ENCODE assay signal across 1 cellular context in the genomic region with DNA sequence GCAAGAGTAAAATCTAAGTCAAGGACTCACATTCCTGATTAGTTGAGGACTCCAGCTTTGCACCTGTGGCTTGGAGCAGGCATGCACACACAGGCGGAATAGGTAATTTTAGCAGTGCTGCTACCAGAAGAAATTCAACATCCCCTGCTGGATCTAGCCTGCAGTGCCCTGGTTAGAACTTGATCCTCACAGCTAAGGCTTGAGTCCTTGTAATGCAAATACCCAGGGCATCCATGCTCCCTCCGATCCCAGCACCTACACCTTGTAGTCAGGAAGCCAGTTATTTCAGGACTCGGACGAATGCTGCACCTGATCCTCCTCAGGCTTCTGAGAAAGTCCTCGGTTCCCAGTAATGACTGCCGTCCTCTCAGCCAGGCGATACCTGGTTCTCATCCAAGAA.
TF ChIP-seq lines count a peak whose summit lies in the region.

No MANE protein-coding gene starts in this region.

TF ChIP-seq in GM23338, 12 proteins besides CTCF, POLR2A, EP300 and RAD21 (continued from another document):
- TF ChIP-seq, protein P1, sequence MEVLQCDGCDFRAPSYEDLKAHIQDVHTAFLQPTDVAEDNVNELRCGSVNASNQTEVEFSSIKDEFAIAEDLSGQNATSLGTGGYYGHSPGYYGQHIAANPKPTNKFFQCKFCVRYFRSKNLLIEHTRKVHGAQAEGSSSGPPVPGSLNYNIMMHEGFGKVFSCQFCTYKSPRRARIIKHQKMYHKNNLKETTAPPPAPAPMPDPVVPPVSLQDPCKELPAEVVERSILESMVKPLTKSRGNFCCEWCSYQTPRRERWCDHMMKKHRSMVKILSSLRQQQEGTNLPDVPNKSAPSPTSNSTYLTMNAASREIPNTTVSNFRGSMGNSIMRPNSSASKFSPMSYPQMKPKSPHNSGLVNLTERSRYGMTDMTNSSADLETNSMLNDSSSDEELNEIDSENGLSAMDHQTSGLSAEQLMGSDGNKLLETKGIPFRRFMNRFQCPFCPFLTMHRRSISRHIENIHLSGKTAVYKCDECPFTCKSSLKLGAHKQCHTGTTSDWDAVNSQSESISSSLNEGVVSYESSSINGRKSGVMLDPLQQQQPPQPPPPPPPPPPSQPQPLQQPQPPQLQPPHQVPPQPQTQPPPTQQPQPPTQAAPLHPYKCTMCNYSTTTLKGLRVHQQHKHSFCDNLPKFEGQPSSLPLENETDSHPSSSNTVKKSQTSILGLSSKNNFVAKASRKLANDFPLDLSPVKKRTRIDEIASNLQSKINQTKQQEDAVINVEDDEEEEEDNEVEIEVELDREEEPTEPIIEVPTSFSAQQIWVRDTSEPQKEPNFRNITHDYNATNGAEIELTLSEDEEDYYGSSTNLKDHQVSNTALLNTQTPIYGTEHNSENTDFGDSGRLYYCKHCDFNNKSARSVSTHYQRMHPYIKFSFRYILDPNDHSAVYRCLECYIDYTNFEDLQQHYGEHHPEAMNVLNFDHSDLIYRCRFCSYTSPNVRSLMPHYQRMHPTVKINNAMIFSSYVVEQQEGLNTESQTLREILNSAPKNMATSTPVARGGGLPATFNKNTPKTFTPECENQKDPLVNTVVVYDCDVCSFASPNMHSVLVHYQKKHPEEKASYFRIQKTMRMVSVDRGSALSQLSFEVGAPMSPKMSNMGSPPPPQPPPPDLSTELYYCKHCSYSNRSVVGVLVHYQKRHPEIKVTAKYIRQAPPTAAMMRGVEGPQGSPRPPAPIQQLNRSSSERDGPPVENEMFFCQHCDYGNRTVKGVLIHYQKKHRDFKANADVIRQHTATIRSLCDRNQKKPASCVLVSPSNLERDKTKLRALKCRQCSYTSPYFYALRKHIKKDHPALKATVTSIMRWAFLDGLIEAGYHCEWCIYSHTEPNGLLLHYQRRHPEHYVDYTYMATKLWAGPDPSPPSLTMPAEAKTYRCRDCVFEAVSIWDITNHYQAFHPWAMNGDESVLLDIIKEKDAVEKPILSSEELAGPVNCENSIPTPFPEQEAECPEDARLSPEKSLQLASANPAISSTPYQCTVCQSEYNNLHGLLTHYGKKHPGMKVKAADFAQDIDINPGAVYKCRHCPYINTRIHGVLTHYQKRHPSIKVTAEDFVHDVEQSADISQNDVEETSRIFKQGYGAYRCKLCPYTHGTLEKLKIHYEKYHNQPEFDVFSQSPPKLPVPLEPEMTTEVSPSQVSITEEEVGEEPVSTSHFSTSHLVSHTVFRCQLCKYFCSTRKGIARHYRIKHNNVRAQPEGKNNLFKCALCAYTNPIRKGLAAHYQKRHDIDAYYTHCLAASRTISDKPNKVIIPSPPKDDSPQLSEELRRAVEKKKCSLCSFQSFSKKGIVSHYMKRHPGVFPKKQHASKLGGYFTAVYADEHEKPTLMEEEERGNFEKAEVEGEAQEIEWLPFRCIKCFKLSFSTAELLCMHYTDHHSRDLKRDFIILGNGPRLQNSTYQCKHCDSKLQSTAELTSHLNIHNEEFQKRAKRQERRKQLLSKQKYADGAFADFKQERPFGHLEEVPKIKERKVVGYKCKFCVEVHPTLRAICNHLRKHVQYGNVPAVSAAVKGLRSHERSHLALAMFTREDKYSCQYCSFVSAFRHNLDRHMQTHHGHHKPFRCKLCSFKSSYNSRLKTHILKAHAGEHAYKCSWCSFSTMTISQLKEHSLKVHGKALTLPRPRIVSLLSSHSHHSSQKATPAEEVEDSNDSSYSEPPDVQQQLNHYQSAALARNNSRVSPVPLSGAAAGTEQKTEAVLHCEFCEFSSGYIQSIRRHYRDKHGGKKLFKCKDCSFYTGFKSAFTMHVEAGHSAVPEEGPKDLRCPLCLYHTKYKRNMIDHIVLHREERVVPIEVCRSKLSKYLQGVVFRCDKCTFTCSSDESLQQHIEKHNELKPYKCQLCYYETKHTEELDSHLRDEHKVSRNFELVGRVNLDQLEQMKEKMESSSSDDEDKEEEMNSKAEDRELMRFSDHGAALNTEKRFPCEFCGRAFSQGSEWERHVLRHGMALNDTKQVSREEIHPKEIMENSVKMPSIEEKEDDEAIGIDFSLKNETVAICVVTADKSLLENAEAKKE (CRISPR knock-in tag; IDR thresholded peaks at IDR 0.05), result no peak
- TF ChIP-seq NANOG (IDR thresholded peaks at IDR 0.05; ENCODE audit: borderline replicate concordance), result no peak
- no peak for TF ChIP-seq JUNB (IDR thresholded peaks at IDR 0.05; ENCODE audit: unreplicated experiment)
